In genomic region chr7:20432071-20432470, GRCh38 we compare ENCODE assay signal across 15 cellular contexts.
A peak's percentile ranks its signal among the peaks of the same experiment; 100 is the strongest.
DNase-seq lines count a peak whose midpoint lies in the region; ATAC-seq and TF ChIP-seq lines count a peak whose summit lies in the region.
"Had no signal": no experiment of that assay in that cellular context is flagged by ENCODE, and none has a peak within 500 bp of the region (broad histone marks: within the 10 kb centered on the region; RNA-seq: fewer than 3 reads in every experiment).

No MANE protein-coding gene starts in this region.

- H3K9ac ChIP-seq in H9 (ENCODE audit: extremely low read depth, insufficient read length, low read length) (no peak overlapping the region), mesenchymal stem cell (ENCODE audit: low read length) (no peak overlapping the region)

- H4K5ac ChIP-seq in H9 (ENCODE audit: insufficient read length, low read depth, low read length) = no peak overlapping the region

- H3K4me2 ChIP-seq in H9 (ENCODE audit: insufficient read depth, insufficient read length, low read length) (no peak overlapping the region), mesenchymal stem cell (ENCODE audit: low read length, poor library complexity, severe bottlenecking) (no peak overlapping the region)

- H2BK15ac ChIP-seq in H9 (ENCODE audit: low read depth, low read length) (peak overlapping the region; percentile 80; the same call in 1 of the 2 replicates), mesenchymal stem cell (ENCODE audit: low read depth, poor library complexity, severe bottlenecking) (no peak overlapping the region)

- H3K79me2 ChIP-seq in H9 (ENCODE audit: insufficient read depth, low read length) = no peaks in the 10 kb centered on the region

- H3K4me1 Mint-ChIP-seq in H9 = peaks cover 0 to 2% of the 10 kb centered on the region in 2 experiments; a peak in 1 of 4 replicates
- H3K4me1 Mint-ChIP-seq: CD4-positive, CD25-positive, alpha-beta regulatory T cell had no signal

- H3K27ac ChIP-seq in H9 (ENCODE audit: insufficient read length, low read depth, low read length) (no peak overlapping the region), mesenchymal stem cell (ENCODE audit: low read length, poor library complexity, severe bottlenecking) (peak overlapping the region; percentile 14)
- H3K27ac ChIP-seq: HL-60 had no signal

- no peak for ATAC-seq in HG02798 (IDR thresholded peaks at IDR 0.05; ENCODE audit: poor library complexity, unreplicated experiment)
- ATAC-seq: K562 had no signal

- H3K9me3 ChIP-seq in BE2C = no peaks in the 10 kb centered on the region
- no peaks in the 10 kb centered on the region for H3K9me3 ChIP-seq in H9 (ENCODE audit: control insufficient read depth, low read depth, low read length)
- no peaks in the 10 kb centered on the region for H3K9me3 ChIP-seq in mesenchymal stem cell (ENCODE audit: control insufficient read depth, low read length)
- H3K9me3 ChIP-seq: Caco-2, HAP-1 had no signal

- no peak overlapping the region for H2AK5ac ChIP-seq in H9 (ENCODE audit: insufficient read length, low read length)
- peak overlapping the region; percentile 5 for H2AK5ac ChIP-seq in mesenchymal stem cell (ENCODE audit: low read length, severe bottlenecking)

- H2BK12ac ChIP-seq in H9 (ENCODE audit: insufficient read length, low read depth, low read length) (no peak overlapping the region), mesenchymal stem cell (ENCODE audit: low read length in 2 of 2) (no peak overlapping the region)

- H2AFZ ChIP-seq in H9 (ENCODE audit: low read length) (no peak overlapping the region), mesenchymal stem cell (ENCODE audit: low read depth, low read length) (no peak overlapping the region)

- H3K27me3 Mint-ChIP-seq in H9 (ENCODE audit: low read depth) = no peaks in the 10 kb centered on the region
- H3K27me3 Mint-ChIP-seq: CD4-positive, CD25-positive, alpha-beta regulatory T cell had no signal

- H3T11ph ChIP-seq in H9 (ENCODE audit: low read length) = no peak overlapping the region

- H3K14ac ChIP-seq in H9 (ENCODE audit: insufficient read depth, low read length) (0 out of 2 replicates have a peak overlapping the region, but pooled peaks have one; percentile 29), mesenchymal stem cell (ENCODE audit: low read length in 2 of 2) (no peak overlapping the region)

- no peak overlapping the region for H3K4me3 ChIP-seq in BE2C (ENCODE audit: low read depth, low read length)
- H3K4me3 ChIP-seq in mesenchymal stem cell (ENCODE audit: insufficient read depth in 1 of 2, low read depth in 1 of 2, low read length in 2 of 2) = no peak overlapping the region
- H3K4me3 ChIP-seq: HAP-1, K562 had no signal

- no peak overlapping the region for H3K4me3 Mint-ChIP-seq in H9
- H3K4me3 Mint-ChIP-seq: B cell had no signal

- H3K79me1 ChIP-seq in H9 (ENCODE audit: insufficient read depth, low read depth, low read length, poor library complexity, severe bottlenecking) = no peaks in the 10 kb centered on the region
- no peaks in the 10 kb centered on the region for H3K79me1 ChIP-seq in mesenchymal stem cell (replicated peaks; ENCODE audit: low read length, poor library complexity, severe bottlenecking)

- H4K8ac ChIP-seq in H9 (replicated peaks; ENCODE audit: insufficient read length, low read depth, low read length) (no peak overlapping the region), mesenchymal stem cell (ENCODE audit: low read length) (no peak overlapping the region)

- no peak overlapping the region for H3K27ac Mint-ChIP-seq in H9
- H3K27ac Mint-ChIP-seq: B cell; CD4-positive, CD25-positive, alpha-beta regulatory T cell had no signal

- H3K4me1 ChIP-seq in BE2C = peaks cover 28% of the 10 kb centered on the region
- no peaks in the 10 kb centered on the region for H3K4me1 ChIP-seq in H9 (ENCODE audit: insufficient read depth, low read length)
- peaks cover 2% of the 10 kb centered on the region for H3K4me1 ChIP-seq in mesenchymal stem cell (ENCODE audit: control insufficient read depth, insufficient read depth, low read depth, low read length)
- H3K4me1 ChIP-seq: Caco-2, HAP-1 had no signal

- no peaks in the 10 kb centered on the region for H3K23me2 ChIP-seq in H9 (ENCODE audit: insufficient read length, low read depth, low read length, poor library complexity, severe bottlenecking)

- H4K91ac ChIP-seq in H9 (ENCODE audit: insufficient read length, low read depth, low read length) (no peak overlapping the region), mesenchymal stem cell (ENCODE audit: low read length) (no peak overlapping the region)

- H2BK20ac ChIP-seq in H9 (ENCODE audit: low read depth, low read length, poor library complexity, severe bottlenecking) = no peak overlapping the region

- H3K9me3 Mint-ChIP-seq in H9 = no peaks in the 10 kb centered on the region

- no CpG with 5 or more reads among the region's 4 CpGs for WGBS in H9 (ENCODE audit: extremely low coverage, insufficient read length, low lambda C conversion rate)
- 87% methylated on average over 4 of the region's 4 CpGs for WGBS in mesenchymal stem cell

- H3K4ac ChIP-seq in H9 (ENCODE audit: low read depth, low read length) = no peak overlapping the region
- H3K4ac ChIP-seq in mesenchymal stem cell (ENCODE audit: low read depth in 1 of 2, low read length in 2 of 2) = no peak overlapping the region

- H3K36me3 ChIP-seq in BE2C = no peaks in the 10 kb centered on the region
- no peaks in the 10 kb centered on the region for H3K36me3 ChIP-seq in mesenchymal stem cell (ENCODE audit: control insufficient read depth in 1 of 2, insufficient read depth in 2 of 2, low read depth in 1 of 2, low read length in 2 of 2)
- H3K36me3 ChIP-seq: HAP-1 had no signal

- H4K20me1 ChIP-seq in H9 (ENCODE audit: control insufficient read depth, insufficient read depth, insufficient read length) = no peaks in the 10 kb centered on the region

- peak; percentile 10 for DNase-seq in BE2C
- DNase-seq in H9 = no peak
- peak; percentile 66 for DNase-seq in SK-N-DZ (ENCODE audit: low spot score)
- no peak for DNase-seq in mesenchymal stem cell
- no peak for DNase-seq in NCI-H748 (lab: John Stamatoyannopoulos, UW; ENCODE audit: unreplicated experiment)
- no peak for DNase-seq in RPMI8226
- DNase-seq: C1 segment of cervical spinal cord; Caco-2; CD4-positive, CD25-positive, alpha-beta regulatory T cell; IMR-90 had no signal

- TF ChIP-seq CTCF in BE2C (IDR thresholded peaks at IDR 0.05; ENCODE audit: low read depth, low read length) (no peak), H9 (conservative IDR thresholded peaks at IDR 0.05) (no peak)

- H2BK120ac ChIP-seq in H9 (ENCODE audit: low read depth, low read length, poor library complexity, severe bottlenecking) (no peak overlapping the region), mesenchymal stem cell (ENCODE audit: low read depth, low read length) (no peak overlapping the region)

- H3K23ac ChIP-seq in H9 (ENCODE audit: insufficient read length, low read depth, low read length) = no peak overlapping the region
- H3K23ac ChIP-seq in mesenchymal stem cell (ENCODE audit: low read length in 2 of 2) = no peak overlapping the region

- no peak overlapping the region for H2BK5ac ChIP-seq in H9 (ENCODE audit: insufficient read length, low read length)
- H2BK5ac ChIP-seq in mesenchymal stem cell (ENCODE audit: low read depth, low read length, poor library complexity, severe bottlenecking) = no peak overlapping the region

- H3K27me3 ChIP-seq in BE2C (no peaks in the 10 kb centered on the region), H9 (ENCODE audit: insufficient read depth, low read length) (no peaks in the 10 kb centered on the region; the same call in 1 of the 2 replicates), mesenchymal stem cell (ENCODE audit: control insufficient read depth in 1 of 2, insufficient read depth in 1 of 2, low read length in 2 of 2) (no peaks in the 10 kb centered on the region)

- H3K56ac ChIP-seq in H9 (ENCODE audit: insufficient read length, low read depth, low read length) = no peak overlapping the region

- H3K18ac ChIP-seq in H9 (ENCODE audit: insufficient read length, low read depth, low read length) (no peak overlapping the region), mesenchymal stem cell (ENCODE audit: low read depth in 1 of 2, low read length in 2 of 2) (no peak overlapping the region)

- no peaks in the 10 kb centered on the region for H3K36me3 Mint-ChIP-seq in H9 (ENCODE audit: insufficient read depth in 1 of 3, low read depth in 3 of 3)
- H3K36me3 Mint-ChIP-seq: CD4-positive, CD25-positive, alpha-beta regulatory T cell had no signal

Comparison
In these comparisons a context has a peak if more than half of its experiments do, and no peak if none do; other contexts are left out.
1. DNase-seq: peak in BE2C (single experiment) and SK-N-DZ (single experiment); none in H9 (single experiment), mesenchymal stem cell (single experiment), NCI-H748 (single experiment) and RPMI8226 (single experiment).